ENCODE assay signal across 8 cellular contexts in genomic region chr4:107913283-107913899, GRCh38. TPM values are rescaled to one million over a fixed set of nuclear protein-coding genes. Genes with fewer than 3 reads are reported as not detected.
DNase-seq lines count a peak whose midpoint lies in the region; ATAC-seq, FAIRE-seq and TF ChIP-seq lines count a peak whose summit lies in the region.

No MANE protein-coding gene starts in this region.

- no peak overlapping the region for H3K27ac ChIP-seq in neural progenitor cell

- no peak overlapping the region for H2AFZ ChIP-seq in neural progenitor cell (replicated peaks)

- H3K9me3 ChIP-seq in BE2C (no peaks in the 10 kb centered on the region), neural progenitor cell (ENCODE audit: low read depth) (no peaks in the 10 kb centered on the region)

- H3K4me2 ChIP-seq in neural progenitor cell, result no peak overlapping the region

- H3K9ac ChIP-seq in neural progenitor cell, result no peak overlapping the region

- no peaks in the 10 kb centered on the region for H3K4me1 ChIP-seq in BE2C
- H3K4me1 ChIP-seq in neural progenitor cell, result no peaks in the 10 kb centered on the region

- peaks cover 33% of the 10 kb centered on the region for H3K27me3 ChIP-seq in BE2C
- H3K27me3 ChIP-seq in neural progenitor cell, result no peaks in the 10 kb centered on the region

- H3K4me3 ChIP-seq in BE2C (ENCODE audit: low read depth, low read length), result no peak overlapping the region
- no peak overlapping the region for H3K4me3 ChIP-seq in fibroblast of pulmonary artery (replicated peaks; ENCODE audit: low read depth, low read length)
- no peak overlapping the region for H3K4me3 ChIP-seq in neural progenitor cell

- no peaks in the 10 kb centered on the region for H3K36me3 Mint-ChIP-seq in neural progenitor cell

- H3K27me3 Mint-ChIP-seq in neural progenitor cell (ENCODE audit: insufficient read depth, low read depth), result no peaks in the 10 kb centered on the region

- TF ChIP-seq CTCF in BE2C (IDR thresholded peaks at IDR 0.05; ENCODE audit: low read depth, low read length) (peak; percentile 74), GM12872 (IDR thresholded peaks at IDR 0.05; ENCODE audit: insufficient read depth, low read depth, low read length) (peak; percentile 63), fibroblast of pulmonary artery (IDR thresholded peaks at IDR 0.05; ENCODE audit: low read length, missing control alignments) (peak; percentile 67), neural progenitor cell (IDR thresholded peaks at IDR 0.05) (peak; percentile 87)

- H3K36me3 ChIP-seq in BE2C (no peaks in the 10 kb centered on the region), neural progenitor cell (no peaks in the 10 kb centered on the region)

- peak; percentile 83 for ATAC-seq in HG02571 (IDR thresholded peaks at IDR 0.05; ENCODE audit: unreplicated experiment)

- peak; percentile 42 for DNase-seq in BE2C
- DNase-seq in NAMALWA (ENCODE audit: low spot score), result peak; percentile 84
- DNase-seq in fibroblast of pulmonary artery (ENCODE audit: low read depth), result peak; percentile 89
- DNase-seq in neural progenitor cell (ENCODE audit: low spot score), result peak; percentile 78
- DNase-seq in NCI-H187 (lab: John Stamatoyannopoulos, UW), result no peak

- H3K9me3 Mint-ChIP-seq in neural progenitor cell, result no peaks in the 10 kb centered on the region

- H3K4me1 Mint-ChIP-seq in neural progenitor cell, result no peaks in the 10 kb centered on the region

- H3F3A ChIP-seq in neural progenitor cell (ENCODE audit: low read depth), result no peaks in the 10 kb centered on the region

- no peaks in the 10 kb centered on the region for H3K79me2 ChIP-seq in neural progenitor cell (ENCODE audit: low read depth)

- peak; percentile 93 for FAIRE-seq in TTC549 (lab: Jason Lieb, UNC)

- no peak overlapping the region for H3K4me3 Mint-ChIP-seq in neural progenitor cell

- no peak overlapping the region for H3K27ac Mint-ChIP-seq in neural progenitor cell

- H4K20me1 ChIP-seq in neural progenitor cell (ENCODE audit: low read depth), result no peaks in the 10 kb centered on the region

RNA-seq across cellular contexts. Expression of gene CYP2U1, which starts 18.0 kb away (rescaled TPM):
- polyA plus RNA-seq in BE2C (2012; ENCODE audit: insufficient read depth, insufficient read length, low read depth), result 6.1 TPM
- 6.4 and 8.4 TPM in 2 replicates for total RNA-seq in neural progenitor cell (ENCODE audit: low replicate concordance)

Comparison
In these comparisons a context has a peak if more than half of its experiments do, and no peak if none do; other contexts are left out.
1. DNase-seq: peak in BE2C (single experiment), NAMALWA (single experiment), fibroblast of pulmonary artery (single experiment) and neural progenitor cell (single experiment); none in NCI-H187 (0 of 2).
2. Peak in every context shown above with its lines, with median percentiles within 50 percentile points of each other: CTCF ChIP-seq.